In genomic region chr18:74654637-74655036, GRCh38 we compare ENCODE assay signal across 10 cellular contexts. TPM values are rescaled to one million over a fixed set of nuclear protein-coding genes. Genes with fewer than 3 reads are reported as not detected.
A peak's percentile ranks its signal among the peaks of the same experiment; 100 is the strongest.
DNase-seq lines count a peak whose midpoint lies in the region; ATAC-seq and TF ChIP-seq lines count a peak whose summit lies in the region.
"Had no signal": no experiment of that assay in that cellular context is flagged by ENCODE, and none has a peak within 500 bp of the region (broad histone marks: within the 10 kb centered on the region; RNA-seq: fewer than 3 reads in every experiment).

No MANE protein-coding gene starts in this region.

- H3K27ac ChIP-seq in RWPE2 (ENCODE audit: poor library complexity, severe bottlenecking): no peak overlapping the region
- H3K27ac ChIP-seq in transverse colon: no peak overlapping the region
- H3K27ac ChIP-seq: SK-N-MC had no signal

- peak; percentile 40; the same call in 1 of the 2 replicates for TF ChIP-seq RAD21 in Ishikawa (IDR thresholded peaks at IDR 0.05; ENCODE audit: low read depth)

- ATAC-seq in RWPE2 (ENCODE audit: low read depth) (no peak), GM19324 (IDR thresholded peaks at IDR 0.05; ENCODE audit: low FRiP score, unreplicated experiment) (no peak)

- intact Hi-C loops in transverse colon (cut with DNase I; ENCODE audit: low total_unique reads): loop anchor here (5.0 kb wide), 1 partner anchor 548 kb away; no protein-coding TSS in a partner anchor

- WGBS in transverse colon (ENCODE audit: low coverage in 1 of 2), 2 donors: 64 to 81% methylated on average over 2 of the region's 2 CpGs

- H3K36me3 ChIP-seq in RWPE2 (ENCODE audit: low read depth) (no peaks in the 10 kb centered on the region; the same call in none of the 2 replicates), transverse colon (no peaks in the 10 kb centered on the region)

- TF ChIP-seq EP300 in Ishikawa (IDR thresholded peaks at IDR 0.05; ENCODE audit: borderline replicate concordance) (no peak), transverse colon (IDR thresholded peaks at IDR 0.05; ENCODE audit: low read depth) (no peak)

- in situ Hi-C loops in transverse colon (cut with MboI; ENCODE audit: low pct_ligation_motif_present in 1 of 4, low pct_unique_long_range_greater_than_20kb in 1 of 4, low sequenced_read_pairs in 3 of 4): loop anchor here (25.0 kb wide), 2 partner anchors 833 to 1683 kb away; no protein-coding TSS in a partner anchor

- TF ChIP-seq POLR2A in transverse colon (IDR thresholded peaks at IDR 0.05): no peak

- no peaks in the 10 kb centered on the region for H3K27me3 ChIP-seq in RWPE2 (ENCODE audit: insufficient read depth, poor library complexity, severe bottlenecking)
- H3K27me3 ChIP-seq in transverse colon: no peaks in the 10 kb centered on the region

- H3K4me3 ChIP-seq in RWPE2 (ENCODE audit: severe bottlenecking): no peak overlapping the region
- no peak overlapping the region for H3K4me3 ChIP-seq in transverse colon
- H3K4me3 ChIP-seq: SK-N-MC had no signal

- H3K4me1 ChIP-seq in RWPE2 (ENCODE audit: insufficient read depth, poor library complexity, severe bottlenecking) (no peaks in the 10 kb centered on the region), transverse colon (no peaks in the 10 kb centered on the region)

- DNase-seq in DMS 273 (lab: John Stamatoyannopoulos, UW; ENCODE audit: unreplicated experiment): peak; percentile 31
- DNase-seq in RWPE2 (ENCODE audit: low spot score): no peak
- peak; percentile 41 for DNase-seq in iris pigment epithelial cell (ENCODE audit: low read depth)
- DNase-seq in transverse colon: no peak
- DNase-seq in foreskin melanocyte: no peak
- no peak for DNase-seq in HT-29 (ENCODE audit: low spot score)
- DNase-seq: activated gamma-delta T cell had no signal

- TF ChIP-seq CTCF in RWPE2 (IDR thresholded peaks at IDR 0.05; ENCODE audit: poor library complexity, severe bottlenecking) (peak; percentile 61), transverse colon (IDR thresholded peaks at IDR 0.05) (peak in 1 of 5 experiments; percentile 3)

- H3K9me3 ChIP-seq in RWPE2 (ENCODE audit: severe bottlenecking) (no peaks in the 10 kb centered on the region), transverse colon (no peaks in the 10 kb centered on the region)

TF ChIP-seq in Ishikawa, 13 proteins besides CTCF, POLR2A, EP300 and RAD21:
- TF ChIP-seq REST (IDR thresholded peaks at IDR 0.05; ENCODE audit: low read depth): no peak
- TF ChIP-seq, protein P1, sequence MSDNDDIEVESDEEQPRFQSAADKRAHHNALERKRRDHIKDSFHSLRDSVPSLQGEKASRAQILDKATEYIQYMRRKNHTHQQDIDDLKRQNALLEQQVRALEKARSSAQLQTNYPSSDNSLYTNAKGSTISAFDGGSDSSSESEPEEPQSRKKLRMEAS (IDR thresholded peaks at IDR 0.05): no peak
- TF ChIP-seq CREB1 (IDR thresholded peaks at IDR 0.05; ENCODE audit: low read depth): no peak
- no peak for TF ChIP-seq EGR1 (IDR thresholded peaks at IDR 0.05)
- TF ChIP-seq, protein P2, sequence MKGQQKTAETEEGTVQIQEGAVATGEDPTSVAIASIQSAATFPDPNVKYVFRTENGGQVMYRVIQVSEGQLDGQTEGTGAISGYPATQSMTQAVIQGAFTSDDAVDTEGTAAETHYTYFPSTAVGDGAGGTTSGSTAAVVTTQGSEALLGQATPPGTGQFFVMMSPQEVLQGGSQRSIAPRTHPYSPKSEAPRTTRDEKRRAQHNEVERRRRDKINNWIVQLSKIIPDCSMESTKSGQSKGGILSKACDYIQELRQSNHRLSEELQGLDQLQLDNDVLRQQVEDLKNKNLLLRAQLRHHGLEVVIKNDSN (IDR thresholded peaks at IDR 0.05): no peak
- TF ChIP-seq FOXM1 (IDR thresholded peaks at IDR 0.05; ENCODE audit: borderline replicate concordance, low read depth): no peak
- no peak for TF ChIP-seq ZBTB7A (IDR thresholded peaks at IDR 0.05; ENCODE audit: low read depth)
- no peak for TF ChIP-seq TEAD4 (IDR thresholded peaks at IDR 0.05)
- TF ChIP-seq TAF1 (IDR thresholded peaks at IDR 0.05; ENCODE audit: low read depth): no peak
- no peak for TF ChIP-seq CEBPB (IDR thresholded peaks at IDR 0.05)
- no peak for TF ChIP-seq TCF12 (IDR thresholded peaks at IDR 0.05; ENCODE audit: low read depth)
- no peak for TF ChIP-seq NFIC (IDR thresholded peaks at IDR 0.05)
- no peak for TF ChIP-seq YY1 (IDR thresholded peaks at IDR 0.05; ENCODE audit: low read depth)

RNA-seq across cellular contexts. Expression of gene ZNF407, which starts 57.0 kb away (rescaled TPM):
- 10 to 100 TPM; 13.5 to 24.1 (median 20.1) TPM for total RNA-seq in transverse colon
- 8.4 and 10.1 TPM in 2 replicates for total RNA-seq in HT-29 (2014; rRNA removed; shearing (Covaris generic))

Comparison
In these comparisons a context has a peak if more than half of its experiments do, and no peak if none do; other contexts are left out.
1. DNase-seq: peak in DMS 273 (single experiment) and iris pigment epithelial cell (single experiment); none in RWPE2 (single experiment), transverse colon (single experiment), foreskin melanocyte (single experiment) and HT-29 (single experiment).